1 cellular context compared by ENCODE assay signal in the genomic region with DNA sequence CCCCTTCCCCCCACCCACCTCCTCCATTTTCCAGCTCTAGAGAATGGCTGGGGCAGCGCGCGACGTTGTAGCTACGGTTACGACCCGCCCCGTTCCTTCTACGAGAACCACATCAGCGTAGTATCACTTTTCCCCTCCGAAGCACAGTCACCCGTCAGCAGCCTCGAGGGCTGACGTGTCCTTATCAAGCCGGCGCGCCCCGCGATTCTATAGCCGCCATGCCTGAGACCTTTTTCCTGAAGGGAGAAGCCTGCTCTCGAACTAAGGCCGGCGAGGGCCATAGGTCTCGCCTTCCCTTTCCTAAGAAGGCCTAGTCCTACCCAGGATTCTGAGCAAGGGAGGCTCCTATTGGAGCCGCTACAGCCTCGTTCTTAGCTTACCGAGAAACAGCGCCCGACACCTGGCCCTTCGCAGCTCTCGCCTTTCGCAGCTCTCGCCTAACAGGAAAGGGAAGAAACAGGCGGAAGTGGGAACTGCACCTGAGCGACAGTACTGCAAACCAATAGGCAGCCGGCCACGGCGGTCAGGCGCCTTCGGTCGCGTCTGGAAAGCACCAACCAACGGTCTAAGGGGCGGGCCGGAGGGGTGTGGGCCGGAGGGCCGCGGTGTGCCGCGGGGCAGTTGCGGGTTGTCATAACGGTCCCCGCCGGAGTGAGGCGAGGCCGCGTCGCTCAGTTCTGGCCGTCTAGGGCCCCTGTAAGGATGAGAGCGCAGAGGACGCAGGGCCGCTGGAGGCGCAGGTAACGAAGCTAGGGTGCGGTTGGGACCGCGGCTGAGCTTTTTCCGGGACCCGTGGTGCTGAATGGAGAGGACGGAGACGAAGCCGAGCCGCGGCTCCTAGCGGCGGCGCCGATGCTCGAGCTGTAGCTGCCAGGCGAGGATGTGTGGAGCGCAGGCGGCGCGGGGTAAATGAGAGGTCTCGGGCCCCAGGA.
TF ChIP-seq lines count a peak whose summit lies in the region.

TSS of gene MGAT2 (plus strand) at position 618 of the 932 bp plus-strand sequence. CDS start 470 bp downstream, outside the sequence.
TSS of gene RPL36AL (minus strand) at position 445 of the 932 bp plus-strand sequence. CDS start 1,522 bp downstream, outside the sequence.

TF ChIP-seq in HepG2, 621 proteins besides CTCF, POLR2A, EP300 and RAD21 (continued from another document and continues in another):
- peak; percentile 18; the same call in 1 of the 2 replicates for TF ChIP-seq MED13 (CRISPR knock-in tag; IDR thresholded peaks at IDR 0.05)
- peak; percentile 18; the same call in 1 of the 2 replicates for TF ChIP-seq ZNF772 (CRISPR knock-in tag; IDR thresholded peaks at IDR 0.05)
- TF ChIP-seq ZNF83 (CRISPR knock-in tag; IDR thresholded peaks at IDR 0.05; ENCODE audit: borderline replicate concordance): peak; percentile 70; the same call in 1 of the 2 replicates
- TF ChIP-seq ARID2 (CRISPR knock-in tag; IDR thresholded peaks at IDR 0.05; ENCODE audit: borderline replicate concordance): peak; percentile 84; the same call in 1 of the 2 replicates
- peak; percentile 64; the same call in 1 of the 2 replicates for TF ChIP-seq ZNF337 (CRISPR knock-in tag; IDR thresholded peaks at IDR 0.05; ENCODE audit: borderline replicate concordance, low read depth)
- peak; percentile 85 for TF ChIP-seq BORCS8-MEF2B (CRISPR knock-in tag; IDR thresholded peaks at IDR 0.05)
- TF ChIP-seq ZNF17 (CRISPR knock-in tag; IDR thresholded peaks at IDR 0.05): 0 out of 2 replicates have a peak, but pooled peaks have one; percentile 37
- TF ChIP-seq LCORL (IDR thresholded peaks at IDR 0.05): no peak
- 0 out of 2 replicates have a peak, but pooled peaks have one; percentile 23 for TF ChIP-seq LCORL (CRISPR knock-in tag; IDR thresholded peaks at IDR 0.05)
- peak; percentile 53; the same call in 1 of the 2 replicates for TF ChIP-seq ZNF710 (CRISPR knock-in tag; IDR thresholded peaks at IDR 0.05; ENCODE audit: borderline replicate concordance)
- peak; percentile 70; the same call in 1 of the 2 replicates for TF ChIP-seq ZSCAN30 (CRISPR knock-in tag; IDR thresholded peaks at IDR 0.05)
- TF ChIP-seq ZNF503 (CRISPR knock-in tag; IDR thresholded peaks at IDR 0.05): peak; percentile 25; the same call in 1 of the 2 replicates
- 0 out of 2 replicates have a peak, but pooled peaks have one; percentile 25 for TF ChIP-seq ZNF614 (CRISPR knock-in tag; IDR thresholded peaks at IDR 0.05; ENCODE audit: borderline replicate concordance)
- 0 out of 2 replicates have a peak, but pooled peaks have one; percentile 5 for TF ChIP-seq SIX4 (CRISPR knock-in tag; IDR thresholded peaks at IDR 0.05)
- TF ChIP-seq TMF1 (CRISPR knock-in tag; IDR thresholded peaks at IDR 0.05; ENCODE audit: low read depth): peak; percentile 81; the same call in 1 of the 2 replicates
- TF ChIP-seq TEF (CRISPR knock-in tag; IDR thresholded peaks at IDR 0.05): peak; percentile 66; the same call in 1 of the 2 replicates
- 0 out of 2 replicates have a peak, but pooled peaks have one; percentile 43 for TF ChIP-seq ZNF431 (CRISPR knock-in tag; IDR thresholded peaks at IDR 0.05; ENCODE audit: borderline replicate concordance, low read depth)
- peak; percentile 64; the same call in 1 of the 2 replicates for TF ChIP-seq ZNF331 (CRISPR knock-in tag; IDR thresholded peaks at IDR 0.05)
- TF ChIP-seq JUN (CRISPR knock-in tag; IDR thresholded peaks at IDR 0.05): no peak
- 0 out of 2 replicates have a peak, but pooled peaks have one; percentile 4 for TF ChIP-seq ZBTB10 (CRISPR knock-in tag; IDR thresholded peaks at IDR 0.05; ENCODE audit: borderline replicate concordance)
- peak; percentile 57 for TF ChIP-seq RBM39 (IDR thresholded peaks at IDR 0.05; ENCODE audit: low read depth, low read length, poor library complexity, severe bottlenecking)
- TF ChIP-seq, protein P1, sequence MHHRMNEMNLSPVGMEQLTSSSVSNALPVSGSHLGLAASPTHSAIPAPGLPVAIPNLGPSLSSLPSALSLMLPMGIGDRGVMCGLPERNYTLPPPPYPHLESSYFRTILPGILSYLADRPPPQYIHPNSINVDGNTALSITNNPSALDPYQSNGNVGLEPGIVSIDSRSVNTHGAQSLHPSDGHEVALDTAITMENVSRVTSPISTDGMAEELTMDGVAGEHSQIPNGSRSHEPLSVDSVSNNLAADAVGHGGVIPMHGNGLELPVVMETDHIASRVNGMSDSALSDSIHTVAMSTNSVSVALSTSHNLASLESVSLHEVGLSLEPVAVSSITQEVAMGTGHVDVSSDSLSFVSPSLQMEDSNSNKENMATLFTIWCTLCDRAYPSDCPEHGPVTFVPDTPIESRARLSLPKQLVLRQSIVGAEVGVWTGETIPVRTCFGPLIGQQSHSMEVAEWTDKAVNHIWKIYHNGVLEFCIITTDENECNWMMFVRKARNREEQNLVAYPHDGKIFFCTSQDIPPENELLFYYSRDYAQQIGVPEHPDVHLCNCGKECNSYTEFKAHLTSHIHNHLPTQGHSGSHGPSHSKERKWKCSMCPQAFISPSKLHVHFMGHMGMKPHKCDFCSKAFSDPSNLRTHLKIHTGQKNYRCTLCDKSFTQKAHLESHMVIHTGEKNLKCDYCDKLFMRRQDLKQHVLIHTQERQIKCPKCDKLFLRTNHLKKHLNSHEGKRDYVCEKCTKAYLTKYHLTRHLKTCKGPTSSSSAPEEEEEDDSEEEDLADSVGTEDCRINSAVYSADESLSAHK (CRISPR knock-in tag; IDR thresholded peaks at IDR 0.05; ENCODE audit: borderline replicate concordance): no peak
- TF ChIP-seq, protein P2, sequence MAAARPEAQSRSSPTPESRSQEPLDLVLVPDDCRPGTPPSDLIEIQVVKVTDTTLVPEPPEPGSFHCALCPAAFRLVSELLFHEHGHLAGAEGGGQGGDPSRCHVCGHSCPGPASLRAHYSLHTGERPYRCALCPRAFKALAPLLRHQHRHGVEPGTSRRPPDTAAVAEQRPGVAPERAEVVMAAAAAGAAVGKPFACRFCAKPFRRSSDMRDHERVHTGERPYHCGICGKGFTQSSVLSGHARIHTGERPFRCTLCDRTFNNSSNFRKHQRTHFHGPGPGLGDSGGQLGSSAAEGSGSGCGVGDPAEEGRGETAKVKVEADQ (CRISPR knock-in tag; IDR thresholded peaks at IDR 0.05; ENCODE audit: borderline replicate concordance): no peak
- TF ChIP-seq ZFYVE20 (CRISPR knock-in tag; IDR thresholded peaks at IDR 0.05; ENCODE audit: borderline replicate concordance, low read depth): no peak; the same call in none of the 2 replicates
- TF ChIP-seq, protein P3, sequence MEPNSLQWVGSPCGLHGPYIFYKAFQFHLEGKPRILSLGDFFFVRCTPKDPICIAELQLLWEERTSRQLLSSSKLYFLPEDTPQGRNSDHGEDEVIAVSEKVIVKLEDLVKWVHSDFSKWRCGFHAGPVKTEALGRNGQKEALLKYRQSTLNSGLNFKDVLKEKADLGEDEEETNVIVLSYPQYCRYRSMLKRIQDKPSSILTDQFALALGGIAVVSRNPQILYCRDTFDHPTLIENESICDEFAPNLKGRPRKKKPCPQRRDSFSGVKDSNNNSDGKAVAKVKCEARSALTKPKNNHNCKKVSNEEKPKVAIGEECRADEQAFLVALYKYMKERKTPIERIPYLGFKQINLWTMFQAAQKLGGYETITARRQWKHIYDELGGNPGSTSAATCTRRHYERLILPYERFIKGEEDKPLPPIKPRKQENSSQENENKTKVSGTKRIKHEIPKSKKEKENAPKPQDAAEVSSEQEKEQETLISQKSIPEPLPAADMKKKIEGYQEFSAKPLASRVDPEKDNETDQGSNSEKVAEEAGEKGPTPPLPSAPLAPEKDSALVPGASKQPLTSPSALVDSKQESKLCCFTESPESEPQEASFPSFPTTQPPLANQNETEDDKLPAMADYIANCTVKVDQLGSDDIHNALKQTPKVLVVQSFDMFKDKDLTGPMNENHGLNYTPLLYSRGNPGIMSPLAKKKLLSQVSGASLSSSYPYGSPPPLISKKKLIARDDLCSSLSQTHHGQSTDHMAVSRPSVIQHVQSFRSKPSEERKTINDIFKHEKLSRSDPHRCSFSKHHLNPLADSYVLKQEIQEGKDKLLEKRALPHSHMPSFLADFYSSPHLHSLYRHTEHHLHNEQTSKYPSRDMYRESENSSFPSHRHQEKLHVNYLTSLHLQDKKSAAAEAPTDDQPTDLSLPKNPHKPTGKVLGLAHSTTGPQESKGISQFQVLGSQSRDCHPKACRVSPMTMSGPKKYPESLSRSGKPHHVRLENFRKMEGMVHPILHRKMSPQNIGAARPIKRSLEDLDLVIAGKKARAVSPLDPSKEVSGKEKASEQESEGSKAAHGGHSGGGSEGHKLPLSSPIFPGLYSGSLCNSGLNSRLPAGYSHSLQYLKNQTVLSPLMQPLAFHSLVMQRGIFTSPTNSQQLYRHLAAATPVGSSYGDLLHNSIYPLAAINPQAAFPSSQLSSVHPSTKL (CRISPR knock-in tag; IDR thresholded peaks at IDR 0.05): peak; percentile 50
- no peak for TF ChIP-seq ATRX (CRISPR knock-in tag; IDR thresholded peaks at IDR 0.05; ENCODE audit: borderline replicate concordance)
- peak; percentile 7; the same call in 1 of the 2 replicates for TF ChIP-seq ZNF878 (CRISPR knock-in tag; IDR thresholded peaks at IDR 0.05)
- TF ChIP-seq ZNF136 (CRISPR knock-in tag; IDR thresholded peaks at IDR 0.05; ENCODE audit: low read depth): 0 out of 2 replicates have a peak, but pooled peaks have one; percentile 1
- peak; percentile 29; the same call in 1 of the 2 replicates for TF ChIP-seq ZSCAN25 (CRISPR knock-in tag; IDR thresholded peaks at IDR 0.05)
- TF ChIP-seq SCMH1 (CRISPR knock-in tag; IDR thresholded peaks at IDR 0.05; ENCODE audit: borderline replicate concordance): no peak
- TF ChIP-seq, protein P4, sequence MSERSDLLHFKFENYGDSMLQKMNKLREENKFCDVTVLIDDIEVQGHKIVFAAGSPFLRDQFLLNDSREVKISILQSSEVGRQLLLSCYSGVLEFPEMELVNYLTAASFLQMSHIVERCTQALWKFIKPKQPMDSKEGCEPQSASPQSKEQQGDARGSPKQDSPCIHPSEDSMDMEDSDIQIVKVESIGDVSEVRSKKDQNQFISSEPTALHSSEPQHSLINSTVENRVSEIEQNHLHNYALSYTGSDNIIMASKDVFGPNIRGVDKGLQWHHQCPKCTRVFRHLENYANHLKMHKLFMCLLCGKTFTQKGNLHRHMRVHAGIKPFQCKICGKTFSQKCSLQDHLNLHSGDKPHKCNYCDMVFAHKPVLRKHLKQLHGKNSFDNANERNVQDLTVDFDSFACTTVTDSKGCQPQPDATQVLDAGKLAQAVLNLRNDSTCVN (CRISPR knock-in tag; IDR thresholded peaks at IDR 0.05; ENCODE audit: borderline replicate concordance): peak; percentile 27; the same call in 1 of the 2 replicates
- TF ChIP-seq, protein P5, sequence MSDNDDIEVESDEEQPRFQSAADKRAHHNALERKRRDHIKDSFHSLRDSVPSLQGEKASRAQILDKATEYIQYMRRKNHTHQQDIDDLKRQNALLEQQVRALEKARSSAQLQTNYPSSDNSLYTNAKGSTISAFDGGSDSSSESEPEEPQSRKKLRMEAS (IDR thresholded peaks at IDR 0.05): peak; percentile 61
- peak; percentile 26; the same call in 1 of the 2 replicates for TF ChIP-seq ZNF792 (CRISPR knock-in tag; IDR thresholded peaks at IDR 0.05)
